In genomic region chr2:168459256-168459655, GRCh38 we compare ENCODE assay signal across 15 cellular contexts. TPM values are rescaled to one million over a fixed set of nuclear protein-coding genes. Genes with fewer than 3 reads are reported as not detected.
DNase-seq lines count a peak whose midpoint lies in the region; ATAC-seq and TF ChIP-seq lines count a peak whose summit lies in the region.
"Had no signal": no experiment of that assay in that cellular context is flagged by ENCODE, and none has a peak within 500 bp of the region (broad histone marks: within the 10 kb centered on the region; RNA-seq: fewer than 3 reads in every experiment).

No MANE protein-coding gene starts in this region.

- H3K36me3 ChIP-seq in BLaER1 (peaks cover 6% of the 10 kb centered on the region), upper lobe of right lung (no peaks in the 10 kb centered on the region)
- no peaks in the 10 kb centered on the region for H3K36me3 ChIP-seq in CD8-positive, alpha-beta T cell (ENCODE audit: insufficient read depth, low read length)

- H3K9ac ChIP-seq in BLaER1 = no peak overlapping the region

- H3K4me3 ChIP-seq in BLaER1 (no peak overlapping the region), upper lobe of right lung (no peak overlapping the region)
- H3K4me3 ChIP-seq in CD8-positive, alpha-beta T cell (ENCODE audit: low read depth, low read length) = no peak overlapping the region

- H3K27me3 ChIP-seq in BLaER1 (no peaks in the 10 kb centered on the region), upper lobe of right lung (no peaks in the 10 kb centered on the region)
- no peaks in the 10 kb centered on the region for H3K27me3 ChIP-seq in CD8-positive, alpha-beta T cell (ENCODE audit: insufficient read depth, low read length)

- POLR2A ChIA-PET in CD8-positive, alpha-beta T cell (lab: Charles Lee) = no interaction called here

- H3K4me1 Mint-ChIP-seq in CD8-positive, alpha-beta T cell (ENCODE audit: low read depth) = peaks cover 50% of the 10 kb centered on the region
- H3K4me1 Mint-ChIP-seq in mesothelial cell of epicardium (peaks cover 43% of the 10 kb centered on the region), chondrocyte (ENCODE audit: low read depth) (peaks cover 44% of the 10 kb centered on the region)

- no peak for TF ChIP-seq CTCF in CD8-positive, alpha-beta T cell (IDR thresholded peaks at IDR 0.05)
- TF ChIP-seq CTCF in mesothelial cell of epicardium (IDR thresholded peaks at IDR 0.05; ENCODE audit: unreplicated experiment) (no peak), chondrocyte (IDR thresholded peaks at IDR 0.05) (no peak), upper lobe of right lung (IDR thresholded peaks at IDR 0.05) (no peak)

- CTCF ChIA-PET in CD8-positive, alpha-beta T cell (lab: Charles Lee) = no interaction called here

- no peak overlapping the region for H3K27ac ChIP-seq in BLaER1
- no peak overlapping the region for H3K27ac ChIP-seq in CD8-positive, alpha-beta T cell (ENCODE audit: low read depth, low read length)
- H3K27ac ChIP-seq in upper lobe of right lung = no peak overlapping the region
- H3K27ac ChIP-seq: C4-2B, PC-9 had no signal

- no peak for DNase-seq in CD8-positive, alpha-beta T cell
- peak; percentile 79 for DNase-seq in cerebellar cortex (ENCODE audit: low spot score)
- no peak for DNase-seq in mesothelial cell of epicardium (ENCODE audit: low spot score in 2 of 2, unreplicated experiment in 2 of 2)
- DNase-seq in pons (ENCODE audit: low spot score) = no peak
- DNase-seq in chondrocyte (ENCODE audit: low spot score) = no peak
- DNase-seq in upper lobe of right lung = no peak
- DNase-seq: Caco-2, NCI-H1694, NCI-H2107, NCI-H345, NCI-H69, PC-9 had no signal

- H3K9me3 ChIP-seq in BLaER1 (peaks cover 6% of the 10 kb centered on the region; the same call in 1 of the 2 replicates), upper lobe of right lung (no peaks in the 10 kb centered on the region)
- no peaks in the 10 kb centered on the region for H3K9me3 ChIP-seq in CD8-positive, alpha-beta T cell (ENCODE audit: low read length)
- H3K9me3 ChIP-seq: Caco-2 had no signal

- no peaks in the 10 kb centered on the region for H3K9me3 Mint-ChIP-seq in CD8-positive, alpha-beta T cell
- H3K9me3 Mint-ChIP-seq in mesothelial cell of epicardium = no peaks in the 10 kb centered on the region
- H3K9me3 Mint-ChIP-seq in chondrocyte (ENCODE audit: low read depth) = no peaks in the 10 kb centered on the region

- H4K20me1 ChIP-seq in BLaER1 = peaks cover 41% of the 10 kb centered on the region

- no peak overlapping the region for H3K27ac Mint-ChIP-seq in CD8-positive, alpha-beta T cell
- H3K27ac Mint-ChIP-seq in mesothelial cell of epicardium (peak overlapping the region; percentile 17), chondrocyte (ENCODE audit: unreplicated experiment) (no peak overlapping the region)

- peaks cover 5% of the 10 kb centered on the region for H3K36me3 Mint-ChIP-seq in CD8-positive, alpha-beta T cell
- H3K36me3 Mint-ChIP-seq in mesothelial cell of epicardium (no peaks in the 10 kb centered on the region), chondrocyte (ENCODE audit: low read depth) (no peaks in the 10 kb centered on the region)

- no peaks in the 10 kb centered on the region for H3K27me3 Mint-ChIP-seq in CD8-positive, alpha-beta T cell (ENCODE audit: low read depth)
- H3K27me3 Mint-ChIP-seq in mesothelial cell of epicardium (ENCODE audit: low read depth) (no peaks in the 10 kb centered on the region), chondrocyte (ENCODE audit: low read depth) (no peaks in the 10 kb centered on the region)

- intact Hi-C loops in CD8-positive, alpha-beta T cell (cut with DNase I, micrococcal nuclease) = loop anchor here (2.0 to 10.0 kb wide), 3 partner anchors 14 to 84 kb away; no protein-coding TSS in a partner anchor
- intact Hi-C loops in upper lobe of right lung (cut with DNase I) = no loop called here

- peaks cover 27% of the 10 kb centered on the region for H3K4me1 ChIP-seq in BLaER1
- peaks cover 25% of the 10 kb centered on the region for H3K4me1 ChIP-seq in CD8-positive, alpha-beta T cell (ENCODE audit: insufficient read depth, low read length)
- peaks cover 7% of the 10 kb centered on the region for H3K4me1 ChIP-seq in upper lobe of right lung
- H3K4me1 ChIP-seq: Caco-2 had no signal

- H3K4me2 ChIP-seq in BLaER1 = 0 out of 2 replicates have a peak overlapping the region, but pooled peaks have one; percentile 85

- H3K4me3 Mint-ChIP-seq in CD8-positive, alpha-beta T cell = peak overlapping the region; percentile 1
- H3K4me3 Mint-ChIP-seq in mesothelial cell of epicardium (no peak overlapping the region), chondrocyte (ENCODE audit: unreplicated experiment) (no peak overlapping the region)

- ATAC-seq in CD8-positive, alpha-beta T cell = no peak
- ATAC-seq in upper lobe of right lung = no peak
- ATAC-seq: HCT116 had no signal

RNA-seq across cellular contexts. Expression of gene CERS6, which starts 3.2 kb away (rescaled TPM):
- 10 to 100 TPM; 17.9 to 18.5 TPM for total RNA-seq in CD8-positive, alpha-beta T cell
- total RNA-seq in mesothelial cell of epicardium (66.1 to 67.4 TPM (median 66.5 TPM) in 3 replicates), chondrocyte (29.8 to 45.9 TPM (median 30.8 TPM) in 3 replicates), upper lobe of right lung (17.8 TPM)
